In genomic region chr1:155051342-155051776, GRCh38 we compare ENCODE assay signal across 8 cellular contexts.
A peak's percentile ranks its signal among the peaks of the same experiment; 100 is the strongest.
DNase-seq lines count a peak whose midpoint lies in the region; ATAC-seq and TF ChIP-seq lines count a peak whose summit lies in the region.

No MANE protein-coding gene starts in this region.

- H3K4me2 ChIP-seq in KMS-11 = peak overlapping the region; percentile 92

- peak overlapping the region; percentile 27; the same call in 1 of the 2 replicates for H3K27ac ChIP-seq in KMS-11
- H3K27ac ChIP-seq in coronary artery = peak overlapping the region; percentile 68 to 91
- peak overlapping the region; percentile 63 for H3K27ac ChIP-seq in muscle layer of duodenum (ENCODE audit: low read length)

- DNase-seq in coronary artery (ENCODE audit: low spot score) = no peak
- DNase-seq in NCI-H2227 treated with DMSO at 0.1 percent for 48 hours (lab: John Stamatoyannopoulos, UW) = no peak
- DNase-seq in activated gamma-delta T cell (lab: John Stamatoyannopoulos, UW) = no peak
- no peak for DNase-seq in stimulated activated CD4-positive, alpha-beta T cell treated with anti-CD3 and anti-CD28 coated beads, Interleukin-1b, Interleukin-23, amount 100 ng/mL, for 48 hours

- no peaks in the 10 kb centered on the region for H4K20me1 ChIP-seq in KMS-11 (ENCODE audit: insufficient read depth)

- H3K79me2 ChIP-seq in KMS-11 (ENCODE audit: insufficient read depth, low read depth) = peaks cover 13% of the 10 kb centered on the region; the same call in 1 of the 2 replicates

- H3K4me3 ChIP-seq in KMS-11 (IDR thresholded peaks at IDR 0.05; ENCODE audit: insufficient read depth, low read depth, low read length) (peak overlapping the region; percentile 98), coronary artery (peak overlapping the region; percentile 79), muscle layer of duodenum (ENCODE audit: low read depth in 1 of 2, low read length in 2 of 2) (peak overlapping the region; percentile 68 to 79)

- peak; percentile 13 for ATAC-seq in GM18909 (IDR thresholded peaks at IDR 0.05; ENCODE audit: poor library complexity, unreplicated experiment)
- ATAC-seq in GM18870 (IDR thresholded peaks at IDR 0.05; ENCODE audit: unreplicated experiment) = no peak

- peaks cover 41% of the 10 kb centered on the region for H3K4me1 ChIP-seq in KMS-11 (ENCODE audit: low read depth, poor library complexity, severe bottlenecking)
- H3K4me1 ChIP-seq in muscle layer of duodenum (ENCODE audit: control insufficient read depth in 1 of 2, insufficient read depth in 2 of 2, low read length in 2 of 2) = peaks cover 12 to 22% of the 10 kb centered on the region in 2 donors

- H3K9ac ChIP-seq in KMS-11 = peak overlapping the region; percentile 59; the same call in 1 of the 2 replicates

- no peaks in the 10 kb centered on the region for H3K9me3 ChIP-seq in muscle layer of duodenum (ENCODE audit: control insufficient read depth in 1 of 2, low read length in 2 of 2)

- no peaks in the 10 kb centered on the region for H3K27me3 ChIP-seq in KMS-11 (ENCODE audit: insufficient read depth, low read depth)
- no peaks in the 10 kb centered on the region for H3K27me3 ChIP-seq in muscle layer of duodenum (ENCODE audit: low read depth, low read length)

- H3K36me3 ChIP-seq in KMS-11 (ENCODE audit: insufficient read depth) (no peaks in the 10 kb centered on the region; the same call in 1 of the 2 replicates), muscle layer of duodenum (ENCODE audit: control insufficient read depth in 1 of 2, insufficient read depth in 2 of 2, low read length in 2 of 2) (peaks cover 11 to 16% of the 10 kb centered on the region in 2 donors)

- peak overlapping the region; percentile 84 for H2AFZ ChIP-seq in KMS-11 (ENCODE audit: low read depth)

- TF ChIP-seq CTCF in KMS-11 (conservative IDR thresholded peaks at IDR 0.05; ENCODE audit: low read depth, low read length) (no peak), coronary artery (IDR thresholded peaks at IDR 0.05) (no peak)

Comparison
In these comparisons a context has a peak if more than half of its experiments do, and no peak if none do; other contexts are left out.
1. H3K27ac ChIP-seq: peak in every context shown above with its lines; median percentile 80 in coronary artery; 63 in muscle layer of duodenum; 27 in KMS-11.